In genomic region chr22:25941365-25941960, GRCh38 we compare ENCODE assay signal across 14 cellular contexts.
"Had no signal": no experiment of that assay in that cellular context is flagged by ENCODE, and none has a peak within 500 bp of the region (broad histone marks: within the 10 kb centered on the region; RNA-seq: fewer than 3 reads in every experiment).

No MANE protein-coding gene starts in this region.

- H3K36me3 ChIP-seq: sigmoid colon, thyroid gland had no signal

- ATAC-seq: activated CD8-positive, alpha-beta T cell treated with anti-CD3 and anti-CD28 coated beads for 36 hours; body of pancreas had no signal

- H3K27ac ChIP-seq: body of pancreas, sigmoid colon, thyroid gland had no signal

- H3K4me1 ChIP-seq: body of pancreas, thyroid gland had no signal

- H3K9me3 ChIP-seq: body of pancreas, sigmoid colon, thyroid gland had no signal

- H3K27me3 ChIP-seq: body of pancreas, thyroid gland had no signal

- DNase-seq: activated CD4-positive, alpha-beta T cell treated with anti-CD3 and anti-CD28 coated beads, Interleukin-2, amount 10 ng/mL, durations not matched to agents 24 days and 14 days; activated CD4-positive, CD25-positive, alpha-beta regulatory T cell; activated CD8-positive, alpha-beta T cell treated with anti-CD3 and anti-CD28 coated beads for 36 hours; activated naive CD4-positive, alpha-beta T cell treated with anti-CD3 and anti-CD28 coated beads for 36 hours; activated T-cell treated with anti-CD3 and anti-CD28 coated beads, Interleukin-2, amount 50 U/mL, for 1 hour; body of pancreas; foreskin fibroblast; sigmoid colon; stimulated activated CD4-positive, alpha-beta T cell treated with anti-CD3 and anti-CD28 coated beads, Interleukin-12 subunit alpha, Interleukin-12 subunit beta, amount 100 ng/mL, for 4 hours; stimulated activated CD4-positive, alpha-beta T cell treated with anti-CD3 and anti-CD28 coated beads, Interleukin-1b, Interleukin-23, amount 100 ng/mL, for 48 hours; stimulated activated naive CD4-positive, alpha-beta T cell treated with Interleukin-2 at 50 U/mL for 16 hours; T-helper 1 cell; T-helper 9 cell; thyroid gland had no signal

- H3K4me3 ChIP-seq: body of pancreas, sigmoid colon, thyroid gland had no signal
